ENCODE assay signal across 1 cellular context in the genomic region with DNA sequence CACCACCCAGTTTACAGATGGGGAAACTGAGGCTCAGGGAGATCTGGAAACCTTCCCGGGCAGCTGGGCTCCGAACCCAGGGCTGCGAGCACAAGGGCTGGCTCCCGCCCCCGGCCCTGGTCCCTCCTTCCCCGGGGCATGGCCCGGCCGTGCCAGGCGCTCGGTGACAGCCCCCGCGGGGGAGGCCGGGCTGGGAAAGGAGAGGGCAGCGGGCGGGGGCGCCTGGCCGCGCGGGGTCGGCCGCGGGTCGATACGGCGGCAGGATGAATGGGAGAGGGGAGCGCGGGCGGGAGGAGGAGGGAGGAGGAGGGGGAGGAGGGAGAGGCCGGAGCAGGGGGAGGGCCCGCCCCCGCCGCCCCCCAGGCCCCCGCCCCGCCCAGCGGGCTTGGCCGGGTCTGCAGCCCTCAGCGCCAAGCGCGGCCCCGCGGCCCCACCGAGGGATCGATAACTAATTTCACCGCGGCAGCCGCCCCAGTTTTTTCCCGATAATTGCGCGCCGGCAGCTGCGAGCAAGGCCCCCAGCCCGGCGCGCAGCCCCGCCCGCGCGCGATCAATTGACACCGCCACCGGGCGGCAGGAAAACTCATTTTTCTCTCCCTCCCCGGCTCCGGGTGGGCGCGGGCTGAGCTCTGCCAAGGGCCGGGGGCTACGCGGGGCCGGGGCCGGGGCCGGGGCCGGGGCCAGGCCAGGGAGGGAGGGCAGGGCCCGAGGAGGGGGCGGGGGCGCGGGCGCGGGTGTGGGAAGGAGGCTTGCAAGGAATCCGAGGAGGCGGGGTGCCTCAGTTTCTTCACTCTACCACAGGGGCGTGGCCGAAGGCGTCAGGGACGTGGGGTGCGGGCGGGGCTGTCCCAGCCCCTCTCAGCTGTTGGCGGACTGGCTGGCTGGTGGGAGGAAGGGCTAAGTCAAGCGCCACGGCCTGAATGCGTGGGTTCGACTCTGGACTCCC.
TF ChIP-seq lines count a peak whose summit lies in the region.

No MANE protein-coding gene starts in this region.

TF ChIP-seq in HepG2, 621 proteins besides CTCF, POLR2A, EP300 and RAD21 (continued from another document and continues in another):
- TF ChIP-seq, protein P1, sequence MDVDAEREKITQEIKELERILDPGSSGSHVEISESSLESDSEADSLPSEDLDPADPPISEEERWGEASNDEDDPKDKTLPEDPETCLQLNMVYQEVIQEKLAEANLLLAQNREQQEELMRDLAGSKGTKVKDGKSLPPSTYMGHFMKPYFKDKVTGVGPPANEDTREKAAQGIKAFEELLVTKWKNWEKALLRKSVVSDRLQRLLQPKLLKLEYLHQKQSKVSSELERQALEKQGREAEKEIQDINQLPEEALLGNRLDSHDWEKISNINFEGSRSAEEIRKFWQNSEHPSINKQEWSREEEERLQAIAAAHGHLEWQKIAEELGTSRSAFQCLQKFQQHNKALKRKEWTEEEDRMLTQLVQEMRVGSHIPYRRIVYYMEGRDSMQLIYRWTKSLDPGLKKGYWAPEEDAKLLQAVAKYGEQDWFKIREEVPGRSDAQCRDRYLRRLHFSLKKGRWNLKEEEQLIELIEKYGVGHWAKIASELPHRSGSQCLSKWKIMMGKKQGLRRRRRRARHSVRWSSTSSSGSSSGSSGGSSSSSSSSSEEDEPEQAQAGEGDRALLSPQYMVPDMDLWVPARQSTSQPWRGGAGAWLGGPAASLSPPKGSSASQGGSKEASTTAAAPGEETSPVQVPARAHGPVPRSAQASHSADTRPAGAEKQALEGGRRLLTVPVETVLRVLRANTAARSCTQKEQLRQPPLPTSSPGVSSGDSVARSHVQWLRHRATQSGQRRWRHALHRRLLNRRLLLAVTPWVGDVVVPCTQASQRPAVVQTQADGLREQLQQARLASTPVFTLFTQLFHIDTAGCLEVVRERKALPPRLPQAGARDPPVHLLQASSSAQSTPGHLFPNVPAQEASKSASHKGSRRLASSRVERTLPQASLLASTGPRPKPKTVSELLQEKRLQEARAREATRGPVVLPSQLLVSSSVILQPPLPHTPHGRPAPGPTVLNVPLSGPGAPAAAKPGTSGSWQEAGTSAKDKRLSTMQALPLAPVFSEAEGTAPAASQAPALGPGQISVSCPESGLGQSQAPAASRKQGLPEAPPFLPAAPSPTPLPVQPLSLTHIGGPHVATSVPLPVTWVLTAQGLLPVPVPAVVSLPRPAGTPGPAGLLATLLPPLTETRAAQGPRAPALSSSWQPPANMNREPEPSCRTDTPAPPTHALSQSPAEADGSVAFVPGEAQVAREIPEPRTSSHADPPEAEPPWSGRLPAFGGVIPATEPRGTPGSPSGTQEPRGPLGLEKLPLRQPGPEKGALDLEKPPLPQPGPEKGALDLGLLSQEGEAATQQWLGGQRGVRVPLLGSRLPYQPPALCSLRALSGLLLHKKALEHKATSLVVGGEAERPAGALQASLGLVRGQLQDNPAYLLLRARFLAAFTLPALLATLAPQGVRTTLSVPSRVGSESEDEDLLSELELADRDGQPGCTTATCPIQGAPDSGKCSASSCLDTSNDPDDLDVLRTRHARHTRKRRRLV (CRISPR knock-in tag; IDR thresholded peaks at IDR 0.05), result 0 out of 2 replicates have a peak, but pooled peaks have one; percentile 50
- TF ChIP-seq ZNF788 (CRISPR knock-in tag; IDR thresholded peaks at IDR 0.05; ENCODE audit: borderline replicate concordance), result peak; percentile 8; the same call in 1 of the 2 replicates
- TF ChIP-seq NONO (IDR thresholded peaks at IDR 0.05), result no peak
- peak; percentile 70 for TF ChIP-seq NONO (CRISPR knock-in tag; conservative IDR thresholded peaks at IDR 0.05)
- 0 out of 2 replicates have a peak, but pooled peaks have one; percentile 52 for TF ChIP-seq ZFP90 (CRISPR knock-in tag; IDR thresholded peaks at IDR 0.05; ENCODE audit: borderline replicate concordance)
- TF ChIP-seq ZNF766 (CRISPR knock-in tag; IDR thresholded peaks at IDR 0.05; ENCODE audit: borderline replicate concordance), result no peak
- peak; percentile 75 for TF ChIP-seq ZNF160 (CRISPR knock-in tag; IDR thresholded peaks at IDR 0.05)
- no peak for TF ChIP-seq RBAK (CRISPR knock-in tag; IDR thresholded peaks at IDR 0.05)
- peak; percentile 37; the same call in 1 of the 2 replicates for TF ChIP-seq POGZ (CRISPR knock-in tag; IDR thresholded peaks at IDR 0.05)
- TF ChIP-seq CHCHD3 (CRISPR knock-in tag; IDR thresholded peaks at IDR 0.05), result no peak
- TF ChIP-seq FOXK2 (IDR thresholded peaks at IDR 0.05), result no peak
- peak; percentile 44 for TF ChIP-seq GABPB1 (CRISPR knock-in tag; IDR thresholded peaks at IDR 0.05)
- TF ChIP-seq, protein P2, sequence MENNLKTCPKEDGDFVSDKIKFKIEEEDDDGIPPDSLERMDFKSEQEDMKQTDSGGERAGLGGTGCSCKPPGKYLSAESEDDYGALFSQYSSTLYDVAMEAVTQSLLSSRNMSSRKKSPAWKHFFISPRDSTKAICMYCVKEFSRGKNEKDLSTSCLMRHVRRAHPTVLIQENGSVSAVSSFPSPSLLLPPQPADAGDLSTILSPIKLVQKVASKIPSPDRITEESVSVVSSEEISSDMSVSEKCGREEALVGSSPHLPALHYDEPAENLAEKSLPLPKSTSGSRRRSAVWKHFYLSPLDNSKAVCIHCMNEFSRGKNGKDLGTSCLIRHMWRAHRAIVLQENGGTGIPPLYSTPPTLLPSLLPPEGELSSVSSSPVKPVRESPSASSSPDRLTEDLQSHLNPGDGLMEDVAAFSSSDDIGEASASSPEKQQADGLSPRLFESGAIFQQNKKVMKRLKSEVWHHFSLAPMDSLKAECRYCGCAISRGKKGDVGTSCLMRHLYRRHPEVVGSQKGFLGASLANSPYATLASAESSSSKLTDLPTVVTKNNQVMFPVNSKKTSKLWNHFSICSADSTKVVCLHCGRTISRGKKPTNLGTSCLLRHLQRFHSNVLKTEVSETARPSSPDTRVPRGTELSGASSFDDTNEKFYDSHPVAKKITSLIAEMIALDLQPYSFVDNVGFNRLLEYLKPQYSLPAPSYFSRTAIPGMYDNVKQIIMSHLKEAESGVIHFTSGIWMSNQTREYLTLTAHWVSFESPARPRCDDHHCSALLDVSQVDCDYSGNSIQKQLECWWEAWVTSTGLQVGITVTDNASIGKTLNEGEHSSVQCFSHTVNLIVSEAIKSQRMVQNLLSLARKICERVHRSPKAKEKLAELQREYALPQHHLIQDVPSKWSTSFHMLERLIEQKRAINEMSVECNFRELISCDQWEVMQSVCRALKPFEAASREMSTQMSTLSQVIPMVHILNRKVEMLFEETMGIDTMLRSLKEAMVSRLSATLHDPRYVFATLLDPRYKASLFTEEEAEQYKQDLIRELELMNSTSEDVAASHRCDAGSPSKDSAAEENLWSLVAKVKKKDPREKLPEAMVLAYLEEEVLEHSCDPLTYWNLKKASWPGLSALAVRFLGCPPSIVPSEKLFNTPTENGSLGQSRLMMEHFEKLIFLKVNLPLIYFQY (CRISPR knock-in tag; IDR thresholded peaks at IDR 0.05; ENCODE audit: borderline replicate concordance), result peak; percentile 0; the same call in 1 of the 2 replicates
- TF ChIP-seq CAMTA2 (CRISPR knock-in tag; IDR thresholded peaks at IDR 0.05; ENCODE audit: borderline replicate concordance), result 0 out of 2 replicates have a peak, but pooled peaks have one; percentile 63
- peak; percentile 70 for TF ChIP-seq ZNF670 (CRISPR knock-in tag; IDR thresholded peaks at IDR 0.05; ENCODE audit: borderline replicate concordance)
- no peak for TF ChIP-seq SOX6 (IDR thresholded peaks at IDR 0.05)
- 0 out of 2 replicates have a peak, but pooled peaks have one; percentile 48 for TF ChIP-seq SOX6 (CRISPR knock-in tag; IDR thresholded peaks at IDR 0.05)
- TF ChIP-seq KLF12 (CRISPR knock-in tag; IDR thresholded peaks at IDR 0.05; ENCODE audit: borderline replicate concordance), result peak; percentile 24; the same call in 1 of the 2 replicates
- 0 out of 2 replicates have a peak, but pooled peaks have one; percentile 14 for TF ChIP-seq GATA4 (IDR thresholded peaks at IDR 0.05; ENCODE audit: borderline replicate concordance, low read depth)
- no peak for TF ChIP-seq ADNP (CRISPR knock-in tag; IDR thresholded peaks at IDR 0.05)
- peak; percentile 80; the same call in 1 of the 2 replicates for TF ChIP-seq TFAP4 (IDR thresholded peaks at IDR 0.05; ENCODE audit: borderline replicate concordance, low read depth)
- TF ChIP-seq SALL1 (CRISPR knock-in tag; IDR thresholded peaks at IDR 0.05), result peak; percentile 78; the same call in 1 of the 2 replicates
- TF ChIP-seq BRD4 (CRISPR knock-in tag; IDR thresholded peaks at IDR 0.05), result peak; percentile 43
- peak; percentile 90 for TF ChIP-seq MED1 (CRISPR knock-in tag; IDR thresholded peaks at IDR 0.05)
- peak; percentile 47; the same call in 1 of the 2 replicates for TF ChIP-seq ZBTB7A (CRISPR knock-in tag; IDR thresholded peaks at IDR 0.05)
- TF ChIP-seq POLR2AphosphoS5 (IDR thresholded peaks at IDR 0.05; ENCODE audit: low read depth, low read length), result no peak
- TF ChIP-seq LCORL (IDR thresholded peaks at IDR 0.05), result no peak
- TF ChIP-seq LCORL (CRISPR knock-in tag; IDR thresholded peaks at IDR 0.05), result 0 out of 2 replicates have a peak, but pooled peaks have one; percentile 38
- TF ChIP-seq, protein P3, sequence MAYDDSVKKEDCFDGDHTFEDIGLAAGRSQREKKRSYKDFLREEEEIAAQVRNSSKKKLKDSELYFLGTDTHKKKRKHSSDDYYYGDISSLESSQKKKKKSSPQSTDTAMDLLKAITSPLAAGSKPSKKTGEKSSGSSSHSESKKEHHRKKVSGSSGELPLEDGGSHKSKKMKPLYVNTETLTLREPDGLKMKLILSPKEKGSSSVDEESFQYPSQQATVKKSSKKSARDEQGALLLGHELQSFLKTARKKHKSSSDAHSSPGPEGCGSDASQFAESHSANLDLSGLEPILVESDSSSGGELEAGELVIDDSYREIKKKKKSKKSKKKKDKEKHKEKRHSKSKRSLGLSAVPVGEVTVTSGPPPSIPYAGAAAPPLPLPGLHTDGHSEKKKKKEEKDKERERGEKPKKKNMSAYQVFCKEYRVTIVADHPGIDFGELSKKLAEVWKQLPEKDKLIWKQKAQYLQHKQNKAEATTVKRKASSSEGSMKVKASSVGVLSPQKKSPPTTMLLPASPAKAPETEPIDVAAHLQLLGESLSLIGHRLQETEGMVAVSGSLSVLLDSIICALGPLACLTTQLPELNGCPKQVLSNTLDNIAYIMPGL (CRISPR knock-in tag; IDR thresholded peaks at IDR 0.05; ENCODE audit: borderline replicate concordance in 1 of 2, low read depth in 1 of 2), result peak in 1 of 2 experiments; percentile 12; a peak in 1 of 4 replicates
- TF ChIP-seq ZSCAN25 (CRISPR knock-in tag; IDR thresholded peaks at IDR 0.05), result peak; percentile 81
- TF ChIP-seq, protein P4, sequence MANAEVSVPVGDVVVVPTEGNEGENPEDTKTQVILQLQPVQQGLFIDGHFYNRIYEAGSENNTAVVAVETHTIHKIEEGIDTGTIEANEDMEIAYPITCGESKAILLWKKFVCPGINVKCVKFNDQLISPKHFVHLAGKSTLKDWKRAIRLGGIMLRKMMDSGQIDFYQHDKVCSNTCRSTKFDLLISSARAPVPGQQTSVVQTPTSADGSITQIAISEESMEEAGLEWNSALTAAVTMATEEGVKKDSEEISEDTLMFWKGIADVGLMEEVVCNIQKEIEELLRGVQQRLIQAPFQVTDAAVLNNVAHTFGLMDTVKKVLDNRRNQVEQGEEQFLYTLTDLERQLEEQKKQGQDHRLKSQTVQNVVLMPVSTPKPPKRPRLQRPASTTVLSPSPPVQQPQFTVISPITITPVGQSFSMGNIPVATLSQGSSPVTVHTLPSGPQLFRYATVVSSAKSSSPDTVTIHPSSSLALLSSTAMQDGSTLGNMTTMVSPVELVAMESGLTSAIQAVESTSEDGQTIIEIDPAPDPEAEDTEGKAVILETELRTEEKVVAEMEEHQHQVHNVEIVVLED (CRISPR knock-in tag; IDR thresholded peaks at IDR 0.05; ENCODE audit: borderline replicate concordance), result no peak
- TF ChIP-seq ZNF20 (CRISPR knock-in tag; IDR thresholded peaks at IDR 0.05), result peak; percentile 7; the same call in 1 of the 2 replicates
- peak; percentile 30; the same call in 1 of the 2 replicates for TF ChIP-seq ZGPAT (CRISPR knock-in tag; IDR thresholded peaks at IDR 0.05)
- no peak for TF ChIP-seq PAWR (CRISPR knock-in tag; IDR thresholded peaks at IDR 0.05; ENCODE audit: borderline replicate concordance)
- TF ChIP-seq NR2F6 (IDR thresholded peaks at IDR 0.05), result no peak
- TF ChIP-seq NR2F6 (CRISPR knock-in tag; IDR thresholded peaks at IDR 0.05), result peak; percentile 33; the same call in 1 of the 2 replicates
- peak; percentile 66 for TF ChIP-seq SAP130 (CRISPR knock-in tag; IDR thresholded peaks at IDR 0.05; ENCODE audit: low read depth)
- peak; percentile 71; the same call in 1 of the 2 replicates for TF ChIP-seq ZNF605 (CRISPR knock-in tag; IDR thresholded peaks at IDR 0.05)
- TF ChIP-seq ZNF430 (CRISPR knock-in tag; IDR thresholded peaks at IDR 0.05), result peak; percentile 21
